ENCODE assay signal across 1 cellular context in genomic region chr4:77819836-77820679, GRCh38.
A peak's percentile ranks its signal among the peaks of the same experiment; 100 is the strongest.
TF ChIP-seq lines count a peak whose summit lies in the region.

No MANE protein-coding gene starts in this region.

TF ChIP-seq in K562, 482 proteins besides CTCF, POLR2A, EP300 and RAD21 (continued from another document and continues in another):
- TF ChIP-seq, protein P1, sequence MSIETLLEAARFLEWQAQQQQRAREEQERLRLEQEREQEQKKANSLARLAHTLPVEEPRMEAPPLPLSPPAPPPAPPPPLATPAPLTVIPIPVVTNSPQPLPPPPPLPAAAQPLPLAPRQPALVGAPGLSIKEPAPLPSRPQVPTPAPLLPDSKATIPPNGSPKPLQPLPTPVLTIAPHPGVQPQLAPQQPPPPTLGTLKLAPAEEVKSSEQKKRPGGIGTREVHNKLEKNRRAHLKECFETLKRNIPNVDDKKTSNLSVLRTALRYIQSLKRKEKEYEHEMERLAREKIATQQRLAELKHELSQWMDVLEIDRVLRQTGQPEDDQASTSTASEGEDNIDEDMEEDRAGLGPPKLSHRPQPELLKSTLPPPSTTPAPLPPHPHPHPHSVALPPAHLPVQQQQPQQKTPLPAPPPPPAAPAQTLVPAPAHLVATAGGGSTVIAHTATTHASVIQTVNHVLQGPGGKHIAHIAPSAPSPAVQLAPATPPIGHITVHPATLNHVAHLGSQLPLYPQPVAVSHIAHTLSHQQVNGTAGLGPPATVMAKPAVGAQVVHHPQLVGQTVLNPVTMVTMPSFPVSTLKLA (conservative IDR thresholded peaks at IDR 0.05): peak; percentile 63 to 78
- TF ChIP-seq ELF2 (CRISPR knock-in tag; IDR thresholded peaks at IDR 0.05) (no peak), ZFX (CRISPR knock-in tag; IDR thresholded peaks at IDR 0.05) (peak; percentile 91), MCM3 (IDR thresholded peaks at IDR 0.05) (no peak), E2F5 (CRISPR knock-in tag; IDR thresholded peaks at IDR 0.05) (0 out of 2 replicates have a peak, but pooled peaks have one; percentile 34), TAF1 (IDR thresholded peaks at IDR 0.05; ENCODE audit: control insufficient read depth, extremely low read depth, insufficient read depth, low read length, severe bottlenecking) (peak; percentile 84), POU5F1 (IDR thresholded peaks at IDR 0.05; ENCODE audit: borderline replicate concordance, low read depth, low read length, partially characterized antibody) (peak; percentile 11), ZBTB2 (IDR thresholded peaks at IDR 0.05) (no peak), MTA1 (IDR thresholded peaks at IDR 0.05; ENCODE audit: borderline replicate concordance) (no peak), MED1 (CRISPR knock-in tag; IDR thresholded peaks at IDR 0.05; ENCODE audit: borderline replicate concordance) (no peak), ZNF780A (CRISPR knock-in tag; IDR thresholded peaks at IDR 0.05) (no peak), ZNF395 (CRISPR knock-in tag; IDR thresholded peaks at IDR 0.05) (no peak), CBFB (CRISPR knock-in tag; IDR thresholded peaks at IDR 0.05) (no peak), ATF3 (IDR thresholded peaks at IDR 0.05) (no peak), ATF3 (CRISPR knock-in tag; conservative IDR thresholded peaks at IDR 0.05) (no peak), CBFA2T3 (IDR thresholded peaks at IDR 0.05) (peak; percentile 17; the same call in 1 of the 2 replicates), LEF1 (IDR thresholded peaks at IDR 0.05) (no peak), YBX1 (IDR thresholded peaks at IDR 0.05) (no peak), ZNF274 (IDR thresholded peaks at IDR 0.05; ENCODE audit: borderline replicate concordance, low read depth, low read length) (no peak), ZNF398 (CRISPR knock-in tag; IDR thresholded peaks at IDR 0.05) (no peak), NCOA6 (IDR thresholded peaks at IDR 0.05) (no peak), PPARD (CRISPR knock-in tag; IDR thresholded peaks at IDR 0.05) (no peak), SMARCA5 (IDR thresholded peaks at IDR 0.05) (peak; percentile 62; the same call in 1 of the 2 replicates), THRAP3 (IDR thresholded peaks at IDR 0.05; ENCODE audit: borderline replicate concordance) (no peak), KLF16 (IDR thresholded peaks at IDR 0.05) (no peak), TAF15 (IDR thresholded peaks at IDR 0.05; ENCODE audit: low read depth, low read length) (no peak), ZMIZ1 (IDR thresholded peaks at IDR 0.05; ENCODE audit: low read depth in 2 of 2, low read length in 2 of 2) (no peak; a peak in 1 of 4 replicates), ZNF589 (CRISPR knock-in tag; IDR thresholded peaks at IDR 0.05; ENCODE audit: low read depth) (0 out of 2 replicates have a peak, but pooled peaks have one; percentile 44), CEBPB (tag; IDR thresholded peaks at IDR 0.05) (no peak), FOXJ3 (CRISPR knock-in tag; IDR thresholded peaks at IDR 0.05) (no peak), POLR2G (IDR thresholded peaks at IDR 0.05; ENCODE audit: low read depth, low read length) (peak; percentile 88), ASH1L (IDR thresholded peaks at IDR 0.05; ENCODE audit: borderline replicate concordance, low read depth, partially characterized antibody) (no peak), ZBTB1 (CRISPR knock-in tag; IDR thresholded peaks at IDR 0.05; ENCODE audit: borderline replicate concordance, low read depth) (no peak), KHSRP (IDR thresholded peaks at IDR 0.05) (no peak), IRF2 (CRISPR knock-in tag; IDR thresholded peaks at IDR 0.05) (no peak), ESRRB (CRISPR knock-in tag; IDR thresholded peaks at IDR 0.05; ENCODE audit: borderline replicate concordance) (no peak), GTF2B (IDR thresholded peaks at IDR 0.05; ENCODE audit: extremely low read depth, insufficient read length) (no peak), RB1 (IDR thresholded peaks at IDR 0.05; ENCODE audit: low read depth) (peak; percentile 59; the same call in 1 of the 2 replicates), ZBTB12 (CRISPR knock-in tag; IDR thresholded peaks at IDR 0.05) (no peak), ZNF232 (CRISPR knock-in tag; IDR thresholded peaks at IDR 0.05) (no peak), CEBPG (CRISPR knock-in tag; IDR thresholded peaks at IDR 0.05) (0 out of 2 replicates have a peak, but pooled peaks have one; percentile 13), CEBPG (tag; conservative IDR thresholded peaks at IDR 0.05 in 1 of 2, IDR thresholded peaks at IDR 0.05 in 1 of 2) (no peak), POLR2AphosphoS5 (IDR thresholded peaks at IDR 0.05; ENCODE audit: control insufficient read depth, insufficient read depth, low read depth, low read length) (peak; percentile 89), RUNX1 (IDR thresholded peaks at IDR 0.05; ENCODE audit: low read depth) (no peak), HDAC3 (IDR thresholded peaks at IDR 0.05; ENCODE audit: borderline replicate concordance, partially characterized antibody) (no peak), ZFP36 (IDR thresholded peaks at IDR 0.05; ENCODE audit: low read depth, low read length, partially characterized antibody) (no peak), RHOXF2B (CRISPR knock-in tag; conservative IDR thresholded peaks at IDR 0.05) (no peak), L3MBTL2 (IDR thresholded peaks at IDR 0.05) (peak; percentile 77)
- TF ChIP-seq, protein P2, sequence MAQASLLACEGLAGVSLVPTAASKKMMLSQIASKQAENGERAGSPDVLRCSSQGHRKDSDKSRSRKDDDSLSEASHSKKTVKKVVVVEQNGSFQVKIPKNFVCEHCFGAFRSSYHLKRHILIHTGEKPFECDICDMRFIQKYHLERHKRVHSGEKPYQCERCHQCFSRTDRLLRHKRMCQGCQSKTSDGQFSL (CRISPR knock-in tag; IDR thresholded peaks at IDR 0.05): no peak
- TF ChIP-seq, protein P2 (tag; IDR thresholded peaks at IDR 0.05): no peak
- TF ChIP-seq, protein P3, sequence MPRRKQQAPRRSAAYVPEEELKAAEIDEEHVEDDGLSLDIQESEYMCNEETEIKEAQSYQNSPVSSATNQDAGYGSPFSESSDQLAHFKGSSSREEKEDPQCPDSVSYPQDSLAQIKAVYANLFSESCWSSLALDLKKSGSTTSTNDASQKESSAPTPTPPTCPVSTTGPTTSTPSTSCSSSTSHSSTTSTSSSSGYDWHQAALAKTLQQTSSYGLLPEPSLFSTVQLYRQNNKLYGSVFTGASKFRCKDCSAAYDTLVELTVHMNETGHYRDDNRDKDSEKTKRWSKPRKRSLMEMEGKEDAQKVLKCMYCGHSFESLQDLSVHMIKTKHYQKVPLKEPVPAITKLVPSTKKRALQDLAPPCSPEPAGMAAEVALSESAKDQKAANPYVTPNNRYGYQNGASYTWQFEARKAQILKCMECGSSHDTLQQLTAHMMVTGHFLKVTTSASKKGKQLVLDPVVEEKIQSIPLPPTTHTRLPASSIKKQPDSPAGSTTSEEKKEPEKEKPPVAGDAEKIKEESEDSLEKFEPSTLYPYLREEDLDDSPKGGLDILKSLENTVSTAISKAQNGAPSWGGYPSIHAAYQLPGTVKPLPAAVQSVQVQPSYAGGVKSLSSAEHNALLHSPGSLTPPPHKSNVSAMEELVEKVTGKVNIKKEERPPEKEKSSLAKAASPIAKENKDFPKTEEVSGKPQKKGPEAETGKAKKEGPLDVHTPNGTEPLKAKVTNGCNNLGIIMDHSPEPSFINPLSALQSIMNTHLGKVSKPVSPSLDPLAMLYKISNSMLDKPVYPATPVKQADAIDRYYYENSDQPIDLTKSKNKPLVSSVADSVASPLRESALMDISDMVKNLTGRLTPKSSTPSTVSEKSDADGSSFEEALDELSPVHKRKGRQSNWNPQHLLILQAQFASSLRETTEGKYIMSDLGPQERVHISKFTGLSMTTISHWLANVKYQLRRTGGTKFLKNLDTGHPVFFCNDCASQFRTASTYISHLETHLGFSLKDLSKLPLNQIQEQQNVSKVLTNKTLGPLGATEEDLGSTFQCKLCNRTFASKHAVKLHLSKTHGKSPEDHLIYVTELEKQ (CRISPR knock-in tag; IDR thresholded peaks at IDR 0.05): no peak
